Comparison of ENCODE assay signal across 1 cellular context in genomic region chr19:54325194-54325621, GRCh38.
TF ChIP-seq lines count a peak whose summit lies in the region.

No MANE protein-coding gene starts in this region.

TF ChIP-seq in HCT116, 20 proteins besides CTCF, POLR2A, EP300 and RAD21:
- TF ChIP-seq ZNF274 (IDR thresholded peaks at IDR 0.05; ENCODE audit: low read depth, low read length), result no peak
- no peak for TF ChIP-seq CEBPB (IDR thresholded peaks at IDR 0.05; ENCODE audit: low read depth)
- TF ChIP-seq ATF3 (IDR thresholded peaks at IDR 0.05), result no peak
- no peak for TF ChIP-seq SP1 (IDR thresholded peaks at IDR 0.05; ENCODE audit: low read depth)
TF ChIP-seq in HCT116: peak in this region for 0.
